Comparison of ENCODE assay signal across 9 cellular contexts in the genomic region with DNA sequence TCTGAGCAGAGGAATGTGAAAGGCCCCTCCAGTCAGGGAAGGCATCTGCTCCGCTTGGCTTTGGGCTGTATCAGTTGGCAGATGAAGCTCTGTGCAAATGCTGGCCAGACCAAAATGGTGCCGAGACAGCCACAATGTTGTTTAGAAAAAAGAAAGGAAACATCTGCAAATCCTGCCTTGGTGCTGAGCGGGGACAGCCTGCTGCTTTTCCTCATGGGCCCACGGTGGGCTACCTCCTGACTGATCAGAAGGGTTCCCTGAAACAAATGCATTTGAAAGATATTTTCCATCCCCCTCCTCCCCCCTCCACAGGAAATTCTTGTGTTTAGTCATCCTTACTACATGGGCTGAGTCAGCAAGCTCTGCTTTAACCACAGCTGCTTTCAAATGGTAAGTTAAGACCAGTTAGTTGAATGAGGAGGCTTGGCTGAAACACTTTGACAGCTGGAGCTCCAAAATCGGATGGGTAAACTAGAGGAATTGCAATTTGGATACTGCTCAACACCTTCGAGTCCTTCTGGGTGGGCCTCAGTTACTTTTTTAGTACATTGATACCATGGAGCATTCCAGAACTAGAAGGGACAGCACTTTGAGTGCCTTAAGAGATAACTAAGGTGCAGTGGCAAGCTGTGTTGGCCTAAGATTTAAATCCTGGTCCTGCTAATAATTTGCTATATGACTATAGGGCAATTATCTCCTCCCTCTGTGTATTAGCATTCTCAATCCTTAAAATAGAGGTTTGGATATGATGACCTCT. TPM values are rescaled to one million over a fixed set of nuclear protein-coding genes. Genes with fewer than 3 reads are reported as not detected.
DNase-seq lines count a peak whose midpoint lies in the region; ATAC-seq, FAIRE-seq and TF ChIP-seq lines count a peak whose summit lies in the region.
"Had no signal": no experiment of that assay in that cellular context is flagged by ENCODE, and none has a peak within 500 bp of the region (broad histone marks: within the 10 kb centered on the region; RNA-seq: fewer than 3 reads in every experiment).

No MANE protein-coding gene starts in this region.

- peaks cover 19% of the 10 kb centered on the region for H3K4me1 Mint-ChIP-seq in activated naive CD4-positive, alpha-beta T cell treated with anti-CD3 and anti-CD28 coated beads for 36 hours (ENCODE audit: low read depth)
- H3K4me1 Mint-ChIP-seq: central memory CD8-positive, alpha-beta T cell had no signal

- H3K9me3 ChIP-seq in kidney (ENCODE audit: control insufficient read depth in 1 of 2, low read length in 2 of 2): no peaks in the 10 kb centered on the region

- no peaks in the 10 kb centered on the region for H3K36me3 Mint-ChIP-seq in activated naive CD4-positive, alpha-beta T cell treated with anti-CD3 and anti-CD28 coated beads for 36 hours (ENCODE audit: low read depth)

- H3K4me1 ChIP-seq in kidney (ENCODE audit: control insufficient read depth in 1 of 2, insufficient read depth in 1 of 2, low read depth in 1 of 2, low read length in 2 of 2): peaks cover 0 to 2% of the 10 kb centered on the region in 2 donors

- no peak overlapping the region for H3K4me3 ChIP-seq in kidney (ENCODE audit: low read length in 2 of 2)

- no peaks in the 10 kb centered on the region for H3K36me3 ChIP-seq in kidney (ENCODE audit: control insufficient read depth in 1 of 2, insufficient read depth in 2 of 2, low read length in 2 of 2)

- no peak for TF ChIP-seq CTCF in kidney (IDR thresholded peaks at IDR 0.05; ENCODE audit: borderline replicate concordance, extremely low read depth, insufficient read depth)

- no peak for FAIRE-seq in kidney (lab: Jason Lieb, UNC)

- intact Hi-C loops in activated naive CD4-positive, alpha-beta T cell treated with anti-CD3 and anti-CD28 coated beads for 36 hours (cut with micrococcal nuclease): loop anchor here (1.0 kb wide), 3 partner anchors 18 to 32 kb away; no protein-coding TSS in a partner anchor
- intact Hi-C loops in kidney (cut with DNase I): no loop called here

- no peaks in the 10 kb centered on the region for H3K9me3 Mint-ChIP-seq in activated naive CD4-positive, alpha-beta T cell treated with anti-CD3 and anti-CD28 coated beads for 36 hours
- H3K9me3 Mint-ChIP-seq: central memory CD8-positive, alpha-beta T cell had no signal

- H3K9ac ChIP-seq in kidney (ENCODE audit: low read length in 2 of 2): no peak overlapping the region

- H3K27ac ChIP-seq in kidney (ENCODE audit: low read depth in 2 of 2, low read length in 2 of 2): no peak overlapping the region

- DNase-seq in activated naive CD4-positive, alpha-beta T cell treated with anti-CD3 and anti-CD28 coated beads for 36 hours: peak; percentile 46
- no peak for DNase-seq in activated naive CD4-positive, alpha-beta T cell (lab: John Stamatoyannopoulos, UW)
- DNase-seq in NCI-H446 treated with DMSO at 0.1 percent for 48 hours (lab: John Stamatoyannopoulos, UW) (peak; percentile 31), dermis microvascular lymphatic vessel endothelial cell (ENCODE audit: low read depth in 2 of 2) (peak; percentile 83 to 90), NCI-H1048 (lab: John Stamatoyannopoulos, UW) (no peak), kidney (no peak)
- peak; percentile 8 to 19 for DNase-seq in stimulated activated CD4-positive, alpha-beta T cell treated with anti-CD3 and anti-CD28 coated beads, Interleukin-2, amount 100 ng/mL, for 24 hours

- CTCF ChIA-PET in activated naive CD4-positive, alpha-beta T cell treated with anti-CD3 and anti-CD28 coated beads for 36 hours (lab: Charles Lee): no interaction called here

- ATAC-seq in HG02623 (IDR thresholded peaks at IDR 0.05; ENCODE audit: unreplicated experiment): peak; percentile 75

- peaks cover 35% of the 10 kb centered on the region for H3K27me3 Mint-ChIP-seq in activated naive CD4-positive, alpha-beta T cell treated with anti-CD3 and anti-CD28 coated beads for 36 hours (ENCODE audit: low read depth)
- H3K27me3 Mint-ChIP-seq: central memory CD8-positive, alpha-beta T cell had no signal

- no peak overlapping the region for H3K27ac Mint-ChIP-seq in activated naive CD4-positive, alpha-beta T cell treated with anti-CD3 and anti-CD28 coated beads for 36 hours

- no peak overlapping the region for H3K4me3 Mint-ChIP-seq in activated naive CD4-positive, alpha-beta T cell treated with anti-CD3 and anti-CD28 coated beads for 36 hours
- H3K4me3 Mint-ChIP-seq: central memory CD8-positive, alpha-beta T cell had no signal

RNA-seq across cellular contexts. Expression of gene PLAC1, which starts 36.0 kb away (rescaled TPM):
- not detected for total RNA-seq in activated naive CD4-positive, alpha-beta T cell treated with anti-CD3 and anti-CD28 coated beads for 36 hours
- total RNA-seq in dermis microvascular lymphatic vessel endothelial cell (not detected in 2 replicates), kidney (not detected)
- not detected for polyA plus RNA-seq in kidney (ENCODE audit: insufficient read depth, low read depth, low replicate concordance)

Comparison
In these comparisons a context has a peak if more than half of its experiments do, and no peak if none do; other contexts are left out.
1. DNase-seq: peak in activated naive CD4-positive, alpha-beta T cell treated with anti-CD3 and anti-CD28 coated beads for 36 hours (single experiment), NCI-H446 treated with DMSO at 0.1 percent for 48 hours (single experiment), dermis microvascular lymphatic vessel endothelial cell (2 of 2) and stimulated activated CD4-positive, alpha-beta T cell treated with anti-CD3 and anti-CD28 coated beads, Interleukin-2, amount 100 ng/mL, for 24 hours (2 of 2); none in activated naive CD4-positive, alpha-beta T cell (0 of 4), NCI-H1048 (single experiment) and kidney (single experiment).